Comparison of ENCODE assay signal across 8 cellular contexts in genomic region chr11:60924110-60924905, GRCh38. TPM values are rescaled to one million over a fixed set of nuclear protein-coding genes. Genes with fewer than 3 reads are reported as not detected.
DNase-seq lines count a peak whose midpoint lies in the region; ATAC-seq and TF ChIP-seq lines count a peak whose summit lies in the region.

Gene TMEM132A (plus strand): TSS chr11:60924460. CDS start chr11:60924634, 174 bp downstream.

- TF ChIP-seq CTCF in foreskin keratinocyte (conservative IDR thresholded peaks at IDR 0.05): no peak
- TF ChIP-seq CTCF in nephron (IDR thresholded peaks at IDR 0.05; ENCODE audit: unreplicated experiment in 3 of 3): no peak

- H3K4me1 ChIP-seq in foreskin keratinocyte: peaks cover 8% of the 10 kb centered on the region

- peaks cover 17% of the 10 kb centered on the region for H3K4me1 Mint-ChIP-seq in activated T-cell treated with anti-CD3 and anti-CD28 coated beads, Interleukin-2, amount 50 U/mL, for 72 hours (ENCODE audit: low read depth)
- peaks cover 51% of the 10 kb centered on the region for H3K4me1 Mint-ChIP-seq in nephron

- DNase-seq in CD1c-positive myeloid dendritic cell (ENCODE audit: extremely low spot score): peak; percentile 29
- peak; percentile 41 for DNase-seq in NCI-H2107 treated with DMSO at 0.1 percent for 48 hours (lab: John Stamatoyannopoulos, UW; ENCODE audit: unreplicated experiment)
- peak; percentile 19 for DNase-seq in activated T-cell treated with anti-CD3 and anti-CD28 coated beads, Interleukin-2, amount 50 U/mL, for 72 hours
- peak; percentile 30 to 58 for DNase-seq in foreskin keratinocyte

- H3K9me3 Mint-ChIP-seq in activated T-cell treated with anti-CD3 and anti-CD28 coated beads, Interleukin-2, amount 50 U/mL, for 72 hours: no peaks in the 10 kb centered on the region
- no peaks in the 10 kb centered on the region for H3K9me3 Mint-ChIP-seq in nephron

- peaks cover 29% of the 10 kb centered on the region for H3K27me3 Mint-ChIP-seq in activated T-cell treated with anti-CD3 and anti-CD28 coated beads, Interleukin-2, amount 50 U/mL, for 72 hours (ENCODE audit: low read depth)
- H3K27me3 Mint-ChIP-seq in nephron (ENCODE audit: low read depth): peaks cover 8% of the 10 kb centered on the region

- no peak within 1 kb of the TSS for H3K27ac Mint-ChIP-seq in activated T-cell treated with anti-CD3 and anti-CD28 coated beads, Interleukin-2, amount 50 U/mL, for 72 hours
- peak within 1 kb of the TSS in 2 of 3 experiments; percentile 34 to 46 for H3K27ac Mint-ChIP-seq in nephron

- peak within 1 kb of the TSS; percentile 75 to 77 for H3K4me3 Mint-ChIP-seq in activated T-cell treated with anti-CD3 and anti-CD28 coated beads, Interleukin-2, amount 50 U/mL, for 72 hours
- peak within 1 kb of the TSS; percentile 93 to 94 (median 93) for H3K4me3 Mint-ChIP-seq in nephron

- peaks cover 8 to 12% of the 10 kb centered on the region in 2 donors for H3K36me3 Mint-ChIP-seq in activated T-cell treated with anti-CD3 and anti-CD28 coated beads, Interleukin-2, amount 50 U/mL, for 72 hours (ENCODE audit: insufficient read depth in 2 of 2)
- peaks cover 51% of the 10 kb centered on the region for H3K36me3 Mint-ChIP-seq in nephron (ENCODE audit: low read depth)

- no peaks in the 10 kb centered on the region for H3K27me3 ChIP-seq in foreskin keratinocyte

- peak within 1 kb of the TSS; percentile 90 for H3K27ac ChIP-seq in foreskin keratinocyte

- ATAC-seq in GM19397 (IDR thresholded peaks at IDR 0.05; ENCODE audit: unreplicated experiment): peak; percentile 46
- peak; percentile 62 to 68 for ATAC-seq in activated T-cell treated with anti-CD3 and anti-CD28 coated beads, Interleukin-2, amount 50 U/mL, for 72 hours (replicated peaks in 1 of 2)
- peak; percentile 70 for ATAC-seq in foreskin keratinocyte
- ATAC-seq in GM21786 (IDR thresholded peaks at IDR 0.05; ENCODE audit: unreplicated experiment): no peak
- ATAC-seq in HG02763 (IDR thresholded peaks at IDR 0.05; ENCODE audit: unreplicated experiment): no peak

RNA-seq across cellular contexts. Expression of gene TMEM132A, which starts in this region (rescaled TPM):
- total RNA-seq in activated T-cell treated with anti-CD3 and anti-CD28 coated beads, Interleukin-2, amount 50 U/mL, for 72 hours: 1 to 10 TPM; 2.4 to 3.5 TPM
- 79.5 and 103 TPM in 2 replicates for total RNA-seq in foreskin keratinocyte
- polyA plus RNA-seq in foreskin keratinocyte: 73.2 and 93.9 TPM in 2 replicates

Comparison
In these comparisons a context has a peak if more than half of its experiments do, and no peak if none do; other contexts are left out.
1. RNA of gene TMEM132A (total RNA-seq): 79.5 to 103 TPM in foreskin keratinocyte; 2.4 to 3.5 TPM in activated T-cell treated with anti-CD3 and anti-CD28 coated beads, Interleukin-2, amount 50 U/mL, for 72 hours; every median in the first group is over 10 times any median in the second.
2. ATAC-seq: peak in GM19397 (single experiment), activated T-cell treated with anti-CD3 and anti-CD28 coated beads, Interleukin-2, amount 50 U/mL, for 72 hours (2 of 2) and foreskin keratinocyte (single experiment); none in GM21786 (single experiment) and HG02763 (single experiment).
3. Peak in every context shown above with its lines, with median percentiles within 50 percentile points of each other: DNase-seq.